Comparison of ENCODE assay signal across 12 cellular contexts in the genomic region with DNA sequence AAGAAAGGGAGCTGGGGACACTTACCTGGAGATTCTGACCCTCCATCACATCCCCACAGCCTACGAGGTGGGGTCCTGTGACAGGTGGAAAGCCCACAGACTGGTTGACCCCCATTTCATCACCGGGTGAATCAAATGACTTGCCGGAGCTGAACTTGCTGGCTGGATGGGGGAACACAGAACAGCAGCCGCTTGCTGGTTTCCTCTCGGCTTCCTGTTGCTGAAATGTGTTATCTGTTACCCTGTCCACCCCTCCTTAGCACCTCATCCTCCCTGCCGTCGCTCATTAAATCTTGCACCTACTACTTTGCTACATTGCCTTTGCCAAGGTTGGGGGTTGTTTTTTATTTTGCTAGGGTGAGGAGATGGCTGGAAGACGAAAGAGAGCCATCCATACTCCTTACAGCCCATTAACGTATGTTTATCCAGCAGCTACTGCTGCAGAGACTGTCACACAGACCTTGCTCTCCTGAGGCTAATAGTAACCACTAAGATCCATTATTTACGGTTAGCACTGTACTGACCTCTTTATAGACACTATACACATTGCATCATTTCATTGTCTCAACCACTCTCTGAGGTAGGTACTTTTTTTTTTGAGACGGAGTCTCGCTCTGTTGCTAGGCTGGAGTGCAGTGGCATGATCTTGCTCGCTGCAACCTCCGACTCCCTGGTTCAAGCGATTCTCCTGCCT. TPM values are rescaled to one million over a fixed set of nuclear protein-coding genes. Genes with fewer than 3 reads are reported as not detected.
A peak's percentile ranks its signal among the peaks of the same experiment; 100 is the strongest.
DNase-seq lines count a peak whose midpoint lies in the region; ATAC-seq, FAIRE-seq and TF ChIP-seq lines count a peak whose summit lies in the region.
"Had no signal": no experiment of that assay in that cellular context is flagged by ENCODE, and none has a peak within 500 bp of the region (broad histone marks: within the 10 kb centered on the region; RNA-seq: fewer than 3 reads in every experiment).

No MANE protein-coding gene starts in this region.

- BruUV-seq in A673 (replicated peaks; lab: Mats Ljungman, UMichigan) = no TSS peak

- peaks cover 75% of the 10 kb centered on the region for H3K4me1 Mint-ChIP-seq in CD8-positive, alpha-beta T cell (ENCODE audit: low read depth)
- peaks cover 38% of the 10 kb centered on the region for H3K4me1 Mint-ChIP-seq in activated naive CD8-positive, alpha-beta T cell treated with anti-CD3 and anti-CD28 coated beads, Interleukin-2, amount 10 ng/mL, durations not matched to agents 7 days and 5 days

- CTCF ChIA-PET in CD8-positive, alpha-beta T cell (lab: Charles Lee) = interaction anchor here (1.0 to 20.0 kb wide), 6 partner anchors 9 to 93 kb away, joined by 3 to 442 read pairs (median 4); a partner anchor contains a TSS
- CTCF ChIA-PET in A673 (lab: Charles Lee) = no interaction called here

- WGBS in small intestine, 3 donors = 70 to 92% (median 70%) methylated on average over 15 of the region's 15 CpGs

- no peaks in the 10 kb centered on the region for H3K9me3 ChIP-seq in CD8-positive, alpha-beta T cell (ENCODE audit: low read length)
- no peaks in the 10 kb centered on the region for H3K9me3 ChIP-seq in small intestine (ENCODE audit: control insufficient read depth, low read depth)
- no peaks in the 10 kb centered on the region for H3K9me3 ChIP-seq in A673 (ENCODE audit: low read depth, low read length, poor library complexity, severe bottlenecking)

- peaks cover 50% of the 10 kb centered on the region for H3K4me1 ChIP-seq in CD8-positive, alpha-beta T cell (ENCODE audit: insufficient read depth, low read length)
- H3K4me1 ChIP-seq in small intestine (ENCODE audit: control insufficient read depth in 2 of 2, insufficient read depth in 1 of 2, low read depth in 1 of 2, low read length in 1 of 2) (no peaks in the 10 kb centered on the region), A673 (ENCODE audit: insufficient read depth, low read length, poor library complexity, severe bottlenecking) (no peaks in the 10 kb centered on the region)

- peak overlapping the region; percentile 62 for H3K4me3 ChIP-seq in CD8-positive, alpha-beta T cell (ENCODE audit: low read depth, low read length)
- H3K4me3 ChIP-seq in small intestine (ENCODE audit: low read depth in 1 of 2, low read length in 2 of 2) (peak overlapping the region in 1 of 2 donors; percentile 10), A673 (ENCODE audit: low read depth, low read length, poor library complexity, severe bottlenecking) (no peak overlapping the region)

- peak overlapping the region; percentile 65 for H3K27ac ChIP-seq in CD8-positive, alpha-beta T cell (ENCODE audit: low read depth, low read length)
- H3K27ac ChIP-seq in small intestine (ENCODE audit: low read depth in 1 of 2, low read length in 1 of 2) = peak overlapping the region in 1 of 2 donors; percentile 53
- H3K27ac ChIP-seq in A673 (ENCODE audit: low read depth, low read length, poor library complexity, severe bottlenecking) = no peak overlapping the region

- peak; percentile 89 for ATAC-seq in CD8-positive, alpha-beta T cell
- ATAC-seq in activated CD4-positive, CD25-positive, alpha-beta regulatory T cell treated with anti-CD3 and anti-CD28 coated beads, Interleukin-2, amount 50 U/mL, for 24 hours = peak; percentile 76 to 80
- peak; percentile 92 for ATAC-seq in activated naive CD8-positive, alpha-beta T cell treated with anti-CD3 and anti-CD28 coated beads, Interleukin-2, amount 10 ng/mL, durations not matched to agents 7 days and 5 days (ENCODE audit: low read depth)
- no peak for ATAC-seq in omental fat pad (ENCODE audit: low FRiP score)

- no peaks in the 10 kb centered on the region for H3K9me3 Mint-ChIP-seq in CD8-positive, alpha-beta T cell
- no peaks in the 10 kb centered on the region for H3K9me3 Mint-ChIP-seq in activated naive CD8-positive, alpha-beta T cell treated with anti-CD3 and anti-CD28 coated beads, Interleukin-2, amount 10 ng/mL, durations not matched to agents 7 days and 5 days

- H3K27me3 Mint-ChIP-seq in CD8-positive, alpha-beta T cell (ENCODE audit: low read depth) = no peaks in the 10 kb centered on the region
- H3K27me3 Mint-ChIP-seq in activated naive CD8-positive, alpha-beta T cell treated with anti-CD3 and anti-CD28 coated beads, Interleukin-2, amount 10 ng/mL, durations not matched to agents 7 days and 5 days = no peaks in the 10 kb centered on the region

- no peaks in the 10 kb centered on the region for H3K36me3 ChIP-seq in CD8-positive, alpha-beta T cell (ENCODE audit: insufficient read depth, low read length)
- peaks cover 2 to 3% of the 10 kb centered on the region in 2 donors for H3K36me3 ChIP-seq in small intestine (ENCODE audit: control insufficient read depth in 2 of 2, insufficient read depth in 2 of 2, low read length in 2 of 2)
- no peaks in the 10 kb centered on the region for H3K36me3 ChIP-seq in A673 (ENCODE audit: insufficient read depth, low read length, poor library complexity, severe bottlenecking)

- peak in 6 of 7 experiments; percentile 43 to 79 (median 54) for DNase-seq in CD8-positive, alpha-beta T cell
- peak; percentile 55 for DNase-seq in activated naive CD8-positive, alpha-beta T cell treated with anti-CD3 and anti-CD28 coated beads, Interleukin-2, amount 10 ng/mL, durations not matched to agents 7 days and 5 days
- DNase-seq in small intestine (peak; percentile 17), omental fat pad (ENCODE audit: low spot score) (no peak), NOMO-1 treated with dmso at 0.1 percent for 144 hours (lab: John Stamatoyannopoulos, UW; ENCODE audit: unreplicated experiment) (no peak), A673 (ENCODE audit: low spot score) (no peak), NAMALWA (ENCODE audit: low spot score) (no peak)
- DNase-seq: NCI-H1092, nucleus accumbens, SHP77 treated with DMSO at 0.1 percent for 48 hours, substantia nigra had no signal

- intact Hi-C loops in CD8-positive, alpha-beta T cell (cut with DNase I, micrococcal nuclease) = no loop called here
- intact Hi-C loops in A673 (cut with micrococcal nuclease; ENCODE audit: unreplicated experiment) = loop anchor here (10.0 kb wide), 1 partner anchor 156 kb away; no protein-coding TSS in a partner anchor

- FAIRE-seq in small intestine (lab: Jason Lieb, UNC) = no peak

- H3K4me3 Mint-ChIP-seq in CD8-positive, alpha-beta T cell = peak overlapping the region; percentile 83
- peak overlapping the region; percentile 86 for H3K4me3 Mint-ChIP-seq in activated naive CD8-positive, alpha-beta T cell treated with anti-CD3 and anti-CD28 coated beads, Interleukin-2, amount 10 ng/mL, durations not matched to agents 7 days and 5 days

- no peaks in the 10 kb centered on the region for H3K27me3 ChIP-seq in CD8-positive, alpha-beta T cell (ENCODE audit: insufficient read depth, low read length)
- no peaks in the 10 kb centered on the region for H3K27me3 ChIP-seq in small intestine (ENCODE audit: control insufficient read depth in 2 of 2, insufficient read depth in 2 of 2, low read length in 2 of 2)
- H3K27me3 ChIP-seq in A673 (replicated peaks; ENCODE audit: insufficient read depth, low read depth, low read length, poor library complexity) = no peaks in the 10 kb centered on the region

- no peak for TF ChIP-seq CTCF in CD8-positive, alpha-beta T cell (IDR thresholded peaks at IDR 0.05)
- TF ChIP-seq CTCF in omental fat pad (IDR thresholded peaks at IDR 0.05) (no peak), A673 (conservative IDR thresholded peaks at IDR 0.05; ENCODE audit: low read depth, low read length) (no peak)

- H3K27ac Mint-ChIP-seq in CD8-positive, alpha-beta T cell = peak overlapping the region; percentile 93
- H3K27ac Mint-ChIP-seq in activated naive CD8-positive, alpha-beta T cell treated with anti-CD3 and anti-CD28 coated beads, Interleukin-2, amount 10 ng/mL, durations not matched to agents 7 days and 5 days = peak overlapping the region; percentile 93

- POLR2A ChIA-PET in CD8-positive, alpha-beta T cell (lab: Charles Lee) = interaction anchor here (0.6 to 2.6 kb wide), 6 partner anchors 10 to 541 kb away, joined by 3 to 16 read pairs (median 6); a partner anchor contains a TSS
- POLR2A ChIA-PET in activated naive CD8-positive, alpha-beta T cell treated with anti-CD3 and anti-CD28 coated beads, Interleukin-2, amount 10 ng/mL, durations not matched to agents 7 days and 5 days (lab: Charles Lee) = interaction anchor here (0.5 to 4.9 kb wide), 13 partner anchors 8 to 1776 kb away, joined by 3 to 33 read pairs (median 7); a partner anchor contains a TSS
- POLR2A ChIA-PET in A673 (lab: Charles Lee; ENCODE audit: low non-redundant PET) = no interaction called here

- peaks cover 37% of the 10 kb centered on the region for H3K36me3 Mint-ChIP-seq in CD8-positive, alpha-beta T cell
- H3K36me3 Mint-ChIP-seq in activated naive CD8-positive, alpha-beta T cell treated with anti-CD3 and anti-CD28 coated beads, Interleukin-2, amount 10 ng/mL, durations not matched to agents 7 days and 5 days = peaks cover 9% of the 10 kb centered on the region

RNA-seq across cellular contexts. Expression of a gene that starts 7.0 kb away (rescaled TPM):
- 10 to 100 TPM in 1 of 2 experiments, 1 to 10 TPM in 1; 9.1 to 11.8 TPM for total RNA-seq in CD8-positive, alpha-beta T cell
- total RNA-seq in activated naive CD8-positive, alpha-beta T cell treated with anti-CD3 and anti-CD28 coated beads, Interleukin-2, amount 10 ng/mL, durations not matched to agents 7 days and 5 days = 10 to 100 TPM; 13.5 to 15.4 TPM
- polyA plus RNA-seq in small intestine = 10 to 100 TPM; 17.2 to 32.7 (median 20.5) TPM
- total RNA-seq in omental fat pad (1 to 10 TPM; 5.3 to 9.8 (median 8.2) TPM), A673 (2021) (6.7 and 7.2 TPM in 2 replicates)

RNA-seq across cellular contexts. Expression of a gene that starts 30.7 kb away (rescaled TPM):
- total RNA-seq in CD8-positive, alpha-beta T cell = under 1 TPM; 0.08 to 0.11 TPM
- total RNA-seq in activated naive CD8-positive, alpha-beta T cell treated with anti-CD3 and anti-CD28 coated beads, Interleukin-2, amount 10 ng/mL, durations not matched to agents 7 days and 5 days = not detected
- under 1 TPM in 1 of 3 donors, not detected in 2; 0.51 TPM for polyA plus RNA-seq in small intestine
- total RNA-seq in omental fat pad (under 1 TPM in 1 of 4 donors, not detected in 3; 0.65 TPM), A673 (2021) (0.07 TPM in 1 of 2 replicates, not detected in the other)

RNA-seq across cellular contexts. Expression of a gene that starts 55.1 kb away (rescaled TPM):
- not detected for total RNA-seq in CD8-positive, alpha-beta T cell
- not detected for total RNA-seq in activated naive CD8-positive, alpha-beta T cell treated with anti-CD3 and anti-CD28 coated beads, Interleukin-2, amount 10 ng/mL, durations not matched to agents 7 days and 5 days
- polyA plus RNA-seq in small intestine = under 1 TPM; 0.09 to 0.45 (median 0.27) TPM
- total RNA-seq in omental fat pad (1 to 10 TPM in 1 of 4 donors, under 1 TPM in 1, not detected in 2; 0.36 to 1.7 TPM), A673 (2021) (not detected in 2 replicates)

Comparison
In these comparisons a context has a peak if more than half of its experiments do, and no peak if none do; other contexts are left out.
1. DNase-seq: peak in CD8-positive, alpha-beta T cell (6 of 7), activated naive CD8-positive, alpha-beta T cell treated with anti-CD3 and anti-CD28 coated beads, Interleukin-2, amount 10 ng/mL, durations not matched to agents 7 days and 5 days (single experiment) and small intestine (single experiment); none in omental fat pad (single experiment), NOMO-1 treated with dmso at 0.1 percent for 144 hours (single experiment), A673 (single experiment) and NAMALWA (single experiment).